ENCODE assay signal across 8 cellular contexts in the genomic region with DNA sequence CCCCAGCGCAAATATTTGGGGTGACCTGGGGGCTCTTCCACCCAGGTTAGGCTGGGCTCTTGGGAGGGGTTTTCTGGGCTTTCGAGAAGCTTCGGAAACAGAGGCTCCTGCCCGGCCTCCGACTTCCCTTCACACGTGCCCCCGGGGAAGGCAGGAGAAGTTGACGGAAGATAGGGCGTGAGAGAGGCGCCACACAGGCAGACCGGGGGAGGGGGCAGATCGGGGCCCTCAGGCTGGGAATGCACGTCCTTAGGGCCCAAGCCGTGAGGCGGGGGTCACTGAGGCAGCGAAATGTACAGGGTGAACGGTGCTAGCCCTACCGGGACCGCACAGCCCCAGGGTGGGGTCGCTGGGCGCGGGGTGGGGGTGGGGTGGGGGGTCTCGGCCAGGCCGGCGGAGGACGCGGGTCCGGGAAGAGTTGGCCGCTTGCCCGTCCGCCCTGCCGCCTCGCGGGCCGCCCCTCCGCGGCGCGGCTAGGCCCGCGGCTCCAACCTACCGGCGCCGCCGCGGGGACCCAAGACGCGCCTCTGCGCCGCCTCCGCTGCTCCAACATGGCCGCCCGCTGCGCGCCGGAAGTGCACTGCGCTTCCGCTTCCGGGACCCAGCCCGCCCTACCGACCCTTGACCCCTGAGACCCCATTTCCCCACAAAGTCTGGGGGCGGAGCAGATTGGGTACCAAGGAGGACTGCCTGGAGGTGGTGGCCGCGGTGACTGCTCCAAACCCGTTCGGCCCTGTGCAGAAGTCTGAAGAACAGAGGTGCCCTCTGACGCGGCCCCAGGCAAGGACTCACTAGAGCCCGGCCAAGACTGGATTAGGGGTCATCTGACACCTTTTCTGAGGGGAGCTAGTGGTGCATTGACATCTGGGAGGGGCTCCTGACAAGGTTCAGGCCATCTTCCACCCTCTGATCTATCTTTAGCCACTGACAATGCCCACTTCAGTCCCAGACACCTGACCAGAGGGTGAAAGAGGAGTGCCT. TPM values are rescaled to one million over a fixed set of nuclear protein-coding genes. Genes with fewer than 3 reads are reported as not detected.
A peak's percentile ranks its signal among the peaks of the same experiment; 100 is the strongest.
DNase-seq lines count a peak whose midpoint lies in the region; ATAC-seq and TF ChIP-seq lines count a peak whose summit lies in the region.

A gene (minus strand): TSS at position 561 of the 981 bp plus-strand sequence. CDS start 2,123 bp downstream, outside the sequence.

- peaks cover 16 to 35% (median 25%) of the 10 kb centered on the region in 11 experiments for H3K36me3 ChIP-seq in BLaER1 treated with 17β-estradiol and CSF1 and Interleukin-3, amounts not matched to agents 10 nM and 100 nM
- H3K36me3 ChIP-seq in adrenal gland (replicated peaks in 1 of 2), result peaks cover 0 to 15% of the 10 kb centered on the region in 2 donors
- peaks cover 22% of the 10 kb centered on the region for H3K36me3 ChIP-seq in left ventricle myocardium inferior
- peaks cover 5 to 16% of the 10 kb centered on the region in 2 donors for H3K36me3 ChIP-seq in psoas muscle (ENCODE audit: insufficient read depth in 1 of 2, low read depth in 1 of 2)

- intact Hi-C loops in adrenal gland (cut with DNase I), result loop anchor here in 1 of 2 donors (5.0 kb wide), 1 partner anchor 276 kb away; no protein-coding TSS in a partner anchor
- intact Hi-C loops in left ventricle myocardium inferior (cut with micrococcal nuclease), result no loop called here
- intact Hi-C loops in psoas muscle (cut with DNase I), result loop anchor here in 1 of 2 donors (5.0 kb wide), 1 partner anchor 44 kb away; a partner anchor contains a TSS

- DNase-seq in LHCN-M2 (ENCODE audit: low read depth) (peak; percentile 73), T-helper 1 cell (peak; percentile 44 to 84 (median 59)), adrenal gland (peak; percentile 67 to 82 (median 74)), left ventricle myocardium inferior (peak; percentile 79), psoas muscle (peak; percentile 82 to 91), ureter (ENCODE audit: low spot score) (peak; percentile 82)

- H3K9ac ChIP-seq in BLaER1 treated with 17β-estradiol and CSF1 and Interleukin-3, amounts not matched to agents 10 nM and 100 nM, result peak within 1 kb of the TSS; percentile 80 to 91 (median 89)

- peak within 1 kb of the TSS; percentile 84 to 99 (median 95) for H3K4me2 ChIP-seq in BLaER1 treated with 17β-estradiol and CSF1 and Interleukin-3, amounts not matched to agents 10 nM and 100 nM

- 0 out of 22 replicates have a peak, but pooled peaks cover 0 to 4% (median 0%) of the 10 kb centered on the region in 11 experiments for H3K9me3 ChIP-seq in BLaER1 treated with 17β-estradiol and CSF1 and Interleukin-3, amounts not matched to agents 10 nM and 100 nM (replicated peaks in 1 of 11)
- H3K9me3 ChIP-seq in adrenal gland (replicated peaks in 1 of 3) (no peaks in the 10 kb centered on the region), left ventricle myocardium inferior (replicated peaks) (no peaks in the 10 kb centered on the region), psoas muscle (no peaks in the 10 kb centered on the region)

- TF ChIP-seq CTCF in adrenal gland (IDR thresholded peaks at IDR 0.05) (no peak), left ventricle myocardium inferior (IDR thresholded peaks at IDR 0.05; ENCODE audit: borderline replicate concordance) (no peak), psoas muscle (IDR thresholded peaks at IDR 0.05) (no peak)

- H3K27me3 ChIP-seq in BLaER1 treated with 17β-estradiol and CSF1 and Interleukin-3, amounts not matched to agents 10 nM and 100 nM, result no peaks in the 10 kb centered on the region
- H3K27me3 ChIP-seq in adrenal gland (no peaks in the 10 kb centered on the region), left ventricle myocardium inferior (ENCODE audit: low read depth) (no peaks in the 10 kb centered on the region), psoas muscle (ENCODE audit: insufficient read depth in 3 of 3, low read length in 2 of 3) (no peaks in the 10 kb centered on the region)

- H3K4me1 ChIP-seq in BLaER1 treated with 17β-estradiol and CSF1 and Interleukin-3, amounts not matched to agents 10 nM and 100 nM, result peaks cover 57 to 65% (median 61%) of the 10 kb centered on the region in 10 experiments
- H3K4me1 ChIP-seq in adrenal gland (replicated peaks in 1 of 2), result peaks cover 26 to 40% of the 10 kb centered on the region in 2 donors
- peaks cover 41% of the 10 kb centered on the region for H3K4me1 ChIP-seq in left ventricle myocardium inferior
- peaks cover 21% of the 10 kb centered on the region for H3K4me1 ChIP-seq in psoas muscle

- ATAC-seq in GM19372 (IDR thresholded peaks at IDR 0.05; ENCODE audit: low read depth, unreplicated experiment) (peak; percentile 55), psoas muscle (peak; percentile 78 to 88 (median 85))

- peak within 1 kb of the TSS; percentile 64 to 85 (median 76) for H3K4me3 ChIP-seq in BLaER1 treated with 17β-estradiol and CSF1 and Interleukin-3, amounts not matched to agents 10 nM and 100 nM
- H3K4me3 ChIP-seq in adrenal gland (peak within 1 kb of the TSS in 3 of 4 donors; percentile 61 to 95 (median 85)), left ventricle myocardium inferior (peak within 1 kb of the TSS; percentile 97), psoas muscle (peak within 1 kb of the TSS; percentile 98)

- peaks cover 0 to 21% (median 5%) of the 10 kb centered on the region in 11 experiments; a peak in 7 of 22 replicates for H4K20me1 ChIP-seq in BLaER1 treated with 17β-estradiol and CSF1 and Interleukin-3, amounts not matched to agents 10 nM and 100 nM

- 0 to 27% (median 5%) methylated on average over 7 to 69 of the region's 69 CpGs for WGBS in adrenal gland, 4 donors
- WGBS in psoas muscle, 3 donors, result 2 to 3% (median 3%) methylated on average over 52 to 69 of the region's 69 CpGs

- TF ChIP-seq POLR2A in adrenal gland (IDR thresholded peaks at IDR 0.05), result peak in 1 of 2 donors; percentile 35

- H3K27ac ChIP-seq in BLaER1 treated with 17β-estradiol and CSF1 and Interleukin-3, amounts not matched to agents 10 nM and 100 nM, result peak within 1 kb of the TSS; percentile 82 to 96 (median 90)
- H3K27ac ChIP-seq in adrenal gland, result peak within 1 kb of the TSS in 4 of 5 donors; percentile 34 to 99 (median 89)
- H3K27ac ChIP-seq in left ventricle myocardium inferior (replicated peaks), result peak within 1 kb of the TSS; percentile 94
- peak within 1 kb of the TSS; percentile 95 for H3K27ac ChIP-seq in psoas muscle

RNA-seq across cellular contexts. Expression of the gene that starts here (rescaled TPM):
- total RNA-seq in LHCN-M2 (2014; rRNA removed) (43.7 and 44.3 TPM in 2 replicates), adrenal gland (10 to 100 TPM; 23.5 to 46.4 (median 33.9) TPM), left ventricle myocardium inferior (11.9 TPM), psoas muscle (10 to 100 TPM; 12.6 to 20.5 (median 14.7) TPM), ureter (32.1 TPM)
- polyA plus RNA-seq in LHCN-M2 (2012), result 22.1 TPM
- polyA plus RNA-seq in adrenal gland (10 to 100 TPM; 13.4 to 17.7 (median 15.7) TPM), psoas muscle (10 to 100 TPM; 20.0 to 26.8 (median 20.8) TPM)

Comparison
In these comparisons a context has a peak if more than half of its experiments do, and no peak if none do; other contexts are left out.
1. Peak in every context shown above with its lines: DNase-seq, ATAC-seq, H3K4me3 ChIP-seq and H3K27ac ChIP-seq.